Comparison of ENCODE assay signal across 8 cellular contexts in genomic region chr16:726438-727290, GRCh38. TPM values are rescaled to one million over a fixed set of nuclear protein-coding genes. Genes with fewer than 3 reads are reported as not detected.
DNase-seq lines count a peak whose midpoint lies in the region; ATAC-seq and TF ChIP-seq lines count a peak whose summit lies in the region.

CCDC78 (minus strand) TSS chr16:726443; CDS start chr16:726367, 76 bp downstream.
HAGHL (plus strand) TSS chr16:727106; CDS start chr16:727510, 404 bp downstream.

- H3K4me3 Mint-ChIP-seq in naive thymus-derived CD8-positive, alpha-beta T cell: peak within 1 kb of the TSS; percentile 66 to 82 (median 76)

- intact Hi-C loops in esophagus squamous epithelium (cut with DNase I): no loop called here

- H3K4me1 Mint-ChIP-seq in naive thymus-derived CD8-positive, alpha-beta T cell: peaks cover 14 to 25% (median 17%) of the 10 kb centered on the region in 4 donors

- peak within 1 kb of the TSS; percentile 25 to 67 (median 48) for H3K4me3 ChIP-seq in esophagus squamous epithelium
- H3K4me3 ChIP-seq in thoracic aorta: peak within 1 kb of the TSS; percentile 71

- POLR2A ChIA-PET in naive thymus-derived CD8-positive, alpha-beta T cell (lab: Charles Lee): interaction anchor here (1.0 to 23.0 kb wide), 8 partner anchors 8 to 90 kb away, joined by 3 to 411 read pairs (median 6); partner anchors contain the start of genes ANTKMT, CCDC78, CIAO3 and HAGHL

- H3K27ac ChIP-seq in esophagus squamous epithelium (peak within 1 kb of the TSS in 3 of 4 donors; percentile 0 to 53 (median 48)), thoracic aorta (no peak within 1 kb of the TSS)

- whole genome bisulfite sequencing in esophagus squamous epithelium, 2 donors: 0% methylated on average over 4 to 9 of the region's 88 CpGs

- H3K4me1 ChIP-seq in esophagus squamous epithelium: peaks cover 28 to 44% (median 33%) of the 10 kb centered on the region in 3 donors
- H3K4me1 ChIP-seq in thoracic aorta (ENCODE audit: control insufficient read depth in 1 of 2, low read depth in 2 of 2): peaks cover 14 to 26% of the 10 kb centered on the region in 2 donors

- H3K27me3 ChIP-seq in esophagus squamous epithelium (peaks cover 0 to 49% (median 1%) of the 10 kb centered on the region in 4 donors), thoracic aorta (replicated peaks; ENCODE audit: insufficient read depth) (no peaks in the 10 kb centered on the region)

- peak; percentile 20 to 39 for ATAC-seq in naive thymus-derived CD8-positive, alpha-beta T cell
- peak; percentile 26 for ATAC-seq in thoracic aorta (ENCODE audit: insufficient number of reproducible peaks, low FRiP score, low read depth)

- H3K36me3 ChIP-seq in esophagus squamous epithelium (peaks cover 0 to 15% (median 7%) of the 10 kb centered on the region in 3 donors), thoracic aorta (peaks cover 3% of the 10 kb centered on the region)

- H3K27me3 Mint-ChIP-seq in naive thymus-derived CD8-positive, alpha-beta T cell: no peaks in the 10 kb centered on the region

- TF ChIP-seq CTCF in esophagus squamous epithelium (IDR thresholded peaks at IDR 0.05): no peak
- no peak for TF ChIP-seq CTCF in thoracic aorta (IDR thresholded peaks at IDR 0.05)

- peak within 1 kb of the TSS in 7 of 10 donors; percentile 35 to 79 (median 76) for H3K27ac Mint-ChIP-seq in naive thymus-derived CD8-positive, alpha-beta T cell

- TF ChIP-seq POLR2A in esophagus squamous epithelium (IDR thresholded peaks at IDR 0.05): no peak

- H3K9me3 Mint-ChIP-seq in naive thymus-derived CD8-positive, alpha-beta T cell: no peaks in the 10 kb centered on the region

- peak; percentile 68 for DNase-seq in SIG-M5 treated with dmso at 0.1 percent for 504 hours (lab: John Stamatoyannopoulos, UW; ENCODE audit: unreplicated experiment)
- no peak for DNase-seq in SIG-M5 (lab: John Stamatoyannopoulos, UW)
- peak; percentile 88 for DNase-seq in NCI-H2227 (lab: John Stamatoyannopoulos, UW; ENCODE audit: unreplicated experiment)
- DNase-seq in activated T-cell treated with anti-CD3 and anti-CD28 coated beads, Interleukin-2, amount 50 U/mL, for 1 hour: peak; percentile 72
- no peak for DNase-seq in esophagus squamous epithelium (lab: John Stamatoyannopoulos, UW)
- peak in 9 of 10 donors; percentile 49 to 80 (median 65) for DNase-seq in naive thymus-derived CD8-positive, alpha-beta T cell
- no peak for DNase-seq in thoracic aorta (ENCODE audit: low spot score)
- DNase-seq in NCI-H2107 (lab: John Stamatoyannopoulos, UW): no peak

- H3K36me3 Mint-ChIP-seq in naive thymus-derived CD8-positive, alpha-beta T cell: no peaks in the 10 kb centered on the region

- H3K9me3 ChIP-seq in esophagus squamous epithelium (no peaks in the 10 kb centered on the region), thoracic aorta (no peaks in the 10 kb centered on the region)

RNA-seq across cellular contexts. Expression of gene CCDC78, which starts in this region (rescaled TPM):
- total RNA-seq in esophagus squamous epithelium: 1 to 10 TPM in 1 of 4 donors, under 1 TPM in 3; under 0.01 to 1.0 (median 0.47) TPM
- total RNA-seq in naive thymus-derived CD8-positive, alpha-beta T cell: 10 to 100 TPM; 12.0 to 15.1 TPM
- 1 to 10 TPM in 2 of 3 donors, not detected in 1; 1.1 to 1.4 TPM for polyA plus RNA-seq in naive thymus-derived CD8-positive, alpha-beta T cell
- under 1 TPM; 0.92 to 0.95 TPM for total RNA-seq in thoracic aorta

RNA-seq across cellular contexts. Expression of gene HAGHL, which starts in this region (rescaled TPM):
- total RNA-seq in esophagus squamous epithelium: 1 to 10 TPM in 3 of 4 donors, not detected in 1; 1.7 to 5.7 (median 4.8) TPM
- total RNA-seq in naive thymus-derived CD8-positive, alpha-beta T cell: 10 to 100 TPM; 50.1 to 67.0 TPM
- polyA plus RNA-seq in naive thymus-derived CD8-positive, alpha-beta T cell: 1 to 10 TPM; 5.0 to 6.2 (median 6.0) TPM
- total RNA-seq in thoracic aorta: 1 to 10 TPM; 6.4 to 8.1 TPM

Comparison
In these comparisons a context has a peak if more than half of its experiments do, and no peak if none do; other contexts are left out.
1. RNA of gene CCDC78 (total RNA-seq): 12.0 to 15.1 TPM in naive thymus-derived CD8-positive, alpha-beta T cell; 0.92 to 0.95 TPM in thoracic aorta and under 0.01 to 1.0 TPM in esophagus squamous epithelium; every median in the first group is over 4 times any median in the second.
2. RNA of gene HAGHL (total RNA-seq): 50.1 to 67.0 TPM in naive thymus-derived CD8-positive, alpha-beta T cell; 6.4 to 8.1 TPM in thoracic aorta and 1.7 to 5.7 TPM in esophagus squamous epithelium; every median in the first group is over 4 times any median in the second.
3. DNase-seq: peak in SIG-M5 treated with dmso at 0.1 percent for 504 hours (single experiment), NCI-H2227 (single experiment), activated T-cell treated with anti-CD3 and anti-CD28 coated beads, Interleukin-2, amount 50 U/mL, for 1 hour (single experiment) and naive thymus-derived CD8-positive, alpha-beta T cell (9 of 10); none in SIG-M5 (single experiment), esophagus squamous epithelium (single experiment), thoracic aorta (single experiment) and NCI-H2107 (single experiment).
4. H3K27ac ChIP-seq: peak in esophagus squamous epithelium (3 of 4); none in thoracic aorta (0 of 2).